Comparison of ENCODE assay signal across 1 cellular context in the genomic region with DNA sequence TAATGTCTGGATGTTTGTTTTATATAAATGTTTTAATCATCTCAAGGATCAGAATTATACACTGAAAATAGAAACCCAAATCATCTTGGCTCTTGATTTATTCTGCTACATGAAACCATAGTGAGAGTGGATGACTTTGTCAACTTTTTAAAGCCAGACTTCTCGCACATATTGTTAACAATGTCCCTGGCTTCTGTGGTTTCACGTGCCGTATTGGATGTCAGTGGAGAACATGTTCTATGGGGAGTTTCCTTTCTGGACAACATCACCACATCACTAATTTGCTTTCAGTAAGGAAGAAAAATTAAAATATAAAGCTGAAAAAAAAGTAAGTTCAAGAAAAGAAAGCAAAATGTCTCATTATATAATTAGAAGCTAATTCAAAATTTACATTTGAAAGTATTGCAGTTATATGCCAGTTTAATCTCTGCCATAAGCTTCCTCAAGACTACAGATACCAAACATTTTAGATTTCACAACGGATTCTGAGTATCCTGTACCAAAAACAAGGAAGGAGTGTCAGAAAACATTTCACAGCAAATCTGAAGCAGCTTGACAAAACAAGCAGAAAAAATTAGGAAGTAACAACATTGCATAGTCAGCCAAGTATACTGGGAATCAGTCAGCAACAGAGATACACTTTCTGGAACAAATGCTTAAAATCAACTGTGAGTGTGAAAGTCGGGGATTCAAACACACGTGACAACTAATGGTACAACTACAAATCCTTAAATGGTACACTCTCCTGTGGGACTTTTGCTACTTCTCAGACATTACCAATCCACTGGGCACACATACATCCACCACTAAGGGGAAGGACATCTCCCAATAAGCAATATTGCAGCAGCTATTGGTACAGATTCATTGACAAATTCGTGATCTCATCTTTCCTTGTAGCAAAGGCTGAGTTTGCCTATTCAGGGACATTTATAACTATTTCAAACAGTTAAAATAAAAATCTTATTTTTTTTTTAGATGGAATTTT.
TF ChIP-seq lines count a peak whose summit lies in the region.

No MANE protein-coding gene starts in this region.

TF ChIP-seq in IMR-90, 13 proteins besides CTCF, POLR2A, EP300 and RAD21:
- TF ChIP-seq FOS (IDR thresholded peaks at IDR 0.05; ENCODE audit: low read depth, low read length) (no peak), BHLHE40 (IDR thresholded peaks at IDR 0.05; ENCODE audit: low read depth, low read length) (no peak), MAZ (IDR thresholded peaks at IDR 0.05; ENCODE audit: borderline replicate concordance, low read depth, low read length) (no peak), NFE2L2 (IDR thresholded peaks at IDR 0.05; ENCODE audit: low read depth, low read length) (no peak), RCOR1 (IDR thresholded peaks at IDR 0.05; ENCODE audit: insufficient replicate concordance, low read length) (no peak), CEBPB (IDR thresholded peaks at IDR 0.05; ENCODE audit: low read depth, low read length) (no peak), MXI1 (IDR thresholded peaks at IDR 0.05; ENCODE audit: borderline replicate concordance, low read depth, low read length) (no peak), SMC3 (IDR thresholded peaks at IDR 0.05; ENCODE audit: low read depth, low read length) (no peak), ELK1 (IDR thresholded peaks at IDR 0.05; ENCODE audit: borderline replicate concordance, low read depth, low read length) (no peak), CHD1 (IDR thresholded peaks at IDR 0.05; ENCODE audit: low read depth, low read length) (no peak), USF2 (IDR thresholded peaks at IDR 0.05; ENCODE audit: low read depth, low read length) (no peak), MAFK (IDR thresholded peaks at IDR 0.05; ENCODE audit: low read depth, low read length) (no peak), RFX5 (IDR thresholded peaks at IDR 0.05; ENCODE audit: low read depth, low read length) (no peak)
TF ChIP-seq in IMR-90: peak in this region for 0.
